1 cellular context compared by ENCODE assay signal in genomic region chr21:45067462-45068285, GRCh38.
TF ChIP-seq lines count a peak whose summit lies in the region.

No MANE protein-coding gene starts in this region.

TF ChIP-seq in K562, 482 proteins besides CTCF, POLR2A, EP300 and RAD21 (continued from another document and continues in another):
- TF ChIP-seq ZBTB40 (IDR thresholded peaks at IDR 0.05) = 0 out of 2 replicates have a peak, but pooled peaks have one; percentile 17
- no peak; the same call in 1 of the 2 replicates for TF ChIP-seq ZBTB40 (CRISPR knock-in tag; IDR thresholded peaks at IDR 0.05)
- TF ChIP-seq DIDO1 (tag; IDR thresholded peaks at IDR 0.05; ENCODE audit: low read depth) = peak; percentile 86
- no peak for TF ChIP-seq ZFP1 (CRISPR knock-in tag; IDR thresholded peaks at IDR 0.05)
- TF ChIP-seq ZNF518B (CRISPR knock-in tag; IDR thresholded peaks at IDR 0.05) = no peak
- peak; percentile 98 for TF ChIP-seq TEAD4 (IDR thresholded peaks at IDR 0.05; ENCODE audit: low read length)
- TF ChIP-seq TEAD4 (CRISPR knock-in tag; IDR thresholded peaks at IDR 0.05; ENCODE audit: borderline replicate concordance) = no peak
- peak; percentile 73; the same call in 1 of the 2 replicates for TF ChIP-seq ZNF311 (CRISPR knock-in tag; IDR thresholded peaks at IDR 0.05)
- peak; percentile 91 for TF ChIP-seq HMGN3 (IDR thresholded peaks at IDR 0.05; ENCODE audit: borderline replicate concordance, extremely low read depth, insufficient read length, low read depth, low read length)
- TF ChIP-seq ZNF407 (IDR thresholded peaks at IDR 0.05; ENCODE audit: low read depth) = peak; percentile 85
- no peak for TF ChIP-seq SRSF3 (IDR thresholded peaks at IDR 0.05; ENCODE audit: insufficient read depth, low read length)
- TF ChIP-seq ZNF175 (CRISPR knock-in tag; IDR thresholded peaks at IDR 0.05; ENCODE audit: low read depth) = peak; percentile 96
- peak; percentile 49; the same call in 1 of the 2 replicates for TF ChIP-seq ZNF134 (CRISPR knock-in tag; conservative IDR thresholded peaks at IDR 0.05)
- 0 out of 2 replicates have a peak, but pooled peaks have one; percentile 17 for TF ChIP-seq GMEB1 (CRISPR knock-in tag; IDR thresholded peaks at IDR 0.05)
- peak; percentile 93 for TF ChIP-seq FOXM1 (IDR thresholded peaks at IDR 0.05; ENCODE audit: low read depth)
- no peak for TF ChIP-seq FOXM1 (CRISPR knock-in tag; IDR thresholded peaks at IDR 0.05; ENCODE audit: low read depth)
- peak; percentile 77 for TF ChIP-seq VEZF1 (CRISPR knock-in tag; IDR thresholded peaks at IDR 0.05)
- TF ChIP-seq DNMT1 (IDR thresholded peaks at IDR 0.05) = no peak
- no peak for TF ChIP-seq MAFF (IDR thresholded peaks at IDR 0.05; ENCODE audit: low read length)
- peak; percentile 99 for TF ChIP-seq ZNF609 (CRISPR knock-in tag; IDR thresholded peaks at IDR 0.05; ENCODE audit: borderline replicate concordance)
- TF ChIP-seq CEBPB (tag; IDR thresholded peaks at IDR 0.05) = peak; percentile 28
